16 cellular contexts compared by ENCODE assay signal in the genomic region with DNA sequence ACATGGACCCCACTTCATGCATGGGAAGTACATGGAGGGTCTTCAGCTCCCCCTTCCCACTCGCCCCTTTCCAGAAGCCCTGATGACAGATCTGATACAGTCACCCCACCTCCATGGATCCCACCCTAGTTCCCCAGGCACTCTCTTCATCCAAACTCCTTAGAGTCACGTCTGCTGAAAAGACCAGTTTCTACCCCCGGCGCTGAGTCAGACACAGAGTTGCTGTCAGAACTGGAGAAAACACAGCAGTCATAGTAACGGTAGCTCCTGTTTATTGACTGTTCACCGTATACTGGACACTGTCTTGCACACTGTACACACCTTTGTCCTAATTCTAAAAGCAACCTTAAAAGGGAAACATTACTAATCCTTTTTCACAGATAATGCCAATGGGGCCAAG. TPM values are rescaled to one million over a fixed set of nuclear protein-coding genes. Genes with fewer than 3 reads are reported as not detected.
A peak's percentile ranks its signal among the peaks of the same experiment; 100 is the strongest.
DNase-seq lines count a peak whose midpoint lies in the region; ATAC-seq and TF ChIP-seq lines count a peak whose summit lies in the region.
"Had no signal": no experiment of that assay in that cellular context is flagged by ENCODE, and none has a peak within 500 bp of the region (broad histone marks: within the 10 kb centered on the region; RNA-seq: fewer than 3 reads in every experiment).

No MANE protein-coding gene starts in this region.

- peak; percentile 4 for DNase-seq in activated CD8-positive, alpha-beta T cell treated with anti-CD3 and anti-CD28 coated beads for 36 hours
- DNase-seq in activated CD8-positive, alpha-beta T cell treated with anti-CD3 and anti-CD28 coated beads, Interleukin-2, amount 10 ng/mL, durations not matched to agents 7 days and 5 days = no peak
- DNase-seq in astrocyte of the spinal cord (ENCODE audit: low read depth, low spot score) (peak; percentile 21), HAP-1 (ENCODE audit: low spot score in 2 of 2) (no peak), NCI-H510A treated with DMSO at 0.1 percent for 48 hours (lab: John Stamatoyannopoulos, UW) (no peak), iPS-NIHi7 (ENCODE audit: extremely low spot score) (no peak)
- DNase-seq in stimulated activated CD8-positive, alpha-beta memory T cell treated with anti-CD3 and anti-CD28 coated beads, Interleukin-4, amount 100 ng/mL, for 48 hours = peak; percentile 31
- DNase-seq: activated CD4-positive, alpha-beta T cell treated with anti-CD3 and anti-CD28 coated beads, Interleukin-2, amount 10 ng/mL, durations not matched to agents 24 days and 14 days; activated gamma-delta T cell; caudate nucleus; HFFc6; mesendoderm; occipital lobe had no signal

- intact Hi-C loops in activated CD8-positive, alpha-beta T cell treated with anti-CD3 and anti-CD28 coated beads for 36 hours (cut with micrococcal nuclease) = no loop called here

- peaks cover 8% of the 10 kb centered on the region for H3K27me3 Mint-ChIP-seq in activated CD8-positive, alpha-beta T cell treated with anti-CD3 and anti-CD28 coated beads for 36 hours
- H3K27me3 Mint-ChIP-seq in activated CD8-positive, alpha-beta T cell treated with anti-CD3 and anti-CD28 coated beads, Interleukin-2, amount 10 ng/mL, durations not matched to agents 7 days and 5 days (ENCODE audit: low read depth) = peaks cover 3% of the 10 kb centered on the region

- no peaks in the 10 kb centered on the region for H3K9me3 Mint-ChIP-seq in activated CD8-positive, alpha-beta T cell treated with anti-CD3 and anti-CD28 coated beads for 36 hours
- no peaks in the 10 kb centered on the region for H3K9me3 Mint-ChIP-seq in activated CD8-positive, alpha-beta T cell treated with anti-CD3 and anti-CD28 coated beads, Interleukin-2, amount 10 ng/mL, durations not matched to agents 7 days and 5 days (ENCODE audit: insufficient read depth)
- H3K9me3 Mint-ChIP-seq: activated CD4-positive, alpha-beta T cell treated with anti-CD3 and anti-CD28 coated beads, Interleukin-2, amount 10 ng/mL, durations not matched to agents 24 days and 14 days had no signal

- TF ChIP-seq CTCF in activated CD8-positive, alpha-beta T cell treated with anti-CD3 and anti-CD28 coated beads for 36 hours (IDR thresholded peaks at IDR 0.05) = no peak
- TF ChIP-seq CTCF in astrocyte of the spinal cord (IDR thresholded peaks at IDR 0.05; ENCODE audit: low read depth, low read length) = no peak

- no peak for ATAC-seq in activated CD8-positive, alpha-beta T cell treated with anti-CD3 and anti-CD28 coated beads for 36 hours
- no peak for ATAC-seq in activated CD8-positive, alpha-beta T cell treated with anti-CD3 and anti-CD28 coated beads, Interleukin-2, amount 10 ng/mL, durations not matched to agents 7 days and 5 days
- ATAC-seq in HG03442 (IDR thresholded peaks at IDR 0.05; ENCODE audit: unreplicated experiment) = peak; percentile 67

- POLR2A ChIA-PET in activated CD8-positive, alpha-beta T cell treated with anti-CD3 and anti-CD28 coated beads for 36 hours (lab: Charles Lee) = no interaction called here
- POLR2A ChIA-PET in activated CD8-positive, alpha-beta T cell treated with anti-CD3 and anti-CD28 coated beads, Interleukin-2, amount 10 ng/mL, durations not matched to agents 7 days and 5 days (lab: Charles Lee) = no interaction called here

- in situ Hi-C loops in astrocyte of the spinal cord (cut with HindIII; ENCODE audit: low sequenced_read_pairs) (no loop called here), HAP-1 (cut with MboI; ENCODE audit: low sequenced_read_pairs) (no loop called here)

- CTCF ChIA-PET in activated CD8-positive, alpha-beta T cell treated with anti-CD3 and anti-CD28 coated beads for 36 hours (lab: Charles Lee) = no interaction called here
- CTCF ChIA-PET in activated CD8-positive, alpha-beta T cell treated with anti-CD3 and anti-CD28 coated beads, Interleukin-2, amount 10 ng/mL, durations not matched to agents 7 days and 5 days (lab: Charles Lee) = no interaction called here

- H3K27me3 ChIP-seq in HAP-1 (ENCODE audit: low read depth) = no peaks in the 10 kb centered on the region

- no peaks in the 10 kb centered on the region for H3K4me1 Mint-ChIP-seq in activated CD8-positive, alpha-beta T cell treated with anti-CD3 and anti-CD28 coated beads for 36 hours (ENCODE audit: low read depth)
- peaks cover 2% of the 10 kb centered on the region for H3K4me1 Mint-ChIP-seq in activated CD8-positive, alpha-beta T cell treated with anti-CD3 and anti-CD28 coated beads, Interleukin-2, amount 10 ng/mL, durations not matched to agents 7 days and 5 days (ENCODE audit: low read depth)

- H3K36me3 Mint-ChIP-seq in activated CD8-positive, alpha-beta T cell treated with anti-CD3 and anti-CD28 coated beads for 36 hours (ENCODE audit: low read depth) = no peaks in the 10 kb centered on the region
- H3K36me3 Mint-ChIP-seq in activated CD8-positive, alpha-beta T cell treated with anti-CD3 and anti-CD28 coated beads, Interleukin-2, amount 10 ng/mL, durations not matched to agents 7 days and 5 days (ENCODE audit: low read depth) = no peaks in the 10 kb centered on the region

- no peaks in the 10 kb centered on the region for H3K9me3 ChIP-seq in HAP-1

- H3K4me3 Mint-ChIP-seq in activated CD8-positive, alpha-beta T cell treated with anti-CD3 and anti-CD28 coated beads for 36 hours = no peak overlapping the region
- no peak overlapping the region for H3K4me3 Mint-ChIP-seq in activated CD8-positive, alpha-beta T cell treated with anti-CD3 and anti-CD28 coated beads, Interleukin-2, amount 10 ng/mL, durations not matched to agents 7 days and 5 days
- H3K4me3 Mint-ChIP-seq: activated CD4-positive, alpha-beta T cell treated with anti-CD3 and anti-CD28 coated beads, Interleukin-2, amount 10 ng/mL, durations not matched to agents 24 days and 14 days; HFFc6 had no signal

- H3K4me3 ChIP-seq in astrocyte of the spinal cord (ENCODE audit: low read depth, low read length) (no peak overlapping the region), HAP-1 (no peak overlapping the region)
- H3K4me3 ChIP-seq: skin epidermis had no signal

- no peaks in the 10 kb centered on the region for H3K36me3 ChIP-seq in HAP-1 (replicated peaks)

- H3K4me1 ChIP-seq in HAP-1 = no peaks in the 10 kb centered on the region

- H3K27ac Mint-ChIP-seq in activated CD8-positive, alpha-beta T cell treated with anti-CD3 and anti-CD28 coated beads for 36 hours = no peak overlapping the region
- no peak overlapping the region for H3K27ac Mint-ChIP-seq in activated CD8-positive, alpha-beta T cell treated with anti-CD3 and anti-CD28 coated beads, Interleukin-2, amount 10 ng/mL, durations not matched to agents 7 days and 5 days
- H3K27ac Mint-ChIP-seq: activated CD4-positive, alpha-beta T cell treated with anti-CD3 and anti-CD28 coated beads, Interleukin-2, amount 10 ng/mL, durations not matched to agents 24 days and 14 days; HFFc6 had no signal

RNA-seq across cellular contexts. Expression of a gene that starts 29.1 kb away (rescaled TPM):
- not detected for total RNA-seq in activated CD8-positive, alpha-beta T cell treated with anti-CD3 and anti-CD28 coated beads for 36 hours
- total RNA-seq in activated CD8-positive, alpha-beta T cell treated with anti-CD3 and anti-CD28 coated beads, Interleukin-2, amount 10 ng/mL, durations not matched to agents 7 days and 5 days = not detected
- total RNA-seq: activated CD4-positive, alpha-beta T cell treated with anti-CD3 and anti-CD28 coated beads, Interleukin-2, amount 10 ng/mL, durations not matched to agents 24 days and 14 days; endothelial cell of umbilical vein; HFFc6; occipital lobe had no signal

RNA-seq across cellular contexts. Expression of a gene that starts 58.5 kb away (rescaled TPM):
- not detected for total RNA-seq in activated CD8-positive, alpha-beta T cell treated with anti-CD3 and anti-CD28 coated beads for 36 hours
- not detected for total RNA-seq in activated CD8-positive, alpha-beta T cell treated with anti-CD3 and anti-CD28 coated beads, Interleukin-2, amount 10 ng/mL, durations not matched to agents 7 days and 5 days
- total RNA-seq: activated CD4-positive, alpha-beta T cell treated with anti-CD3 and anti-CD28 coated beads, Interleukin-2, amount 10 ng/mL, durations not matched to agents 24 days and 14 days; endothelial cell of umbilical vein; HFFc6; occipital lobe had no signal

Comparison
In these comparisons a context has a peak if more than half of its experiments do, and no peak if none do; other contexts are left out.
1. DNase-seq: peak in activated CD8-positive, alpha-beta T cell treated with anti-CD3 and anti-CD28 coated beads for 36 hours (single experiment), astrocyte of the spinal cord (single experiment) and stimulated activated CD8-positive, alpha-beta memory T cell treated with anti-CD3 and anti-CD28 coated beads, Interleukin-4, amount 100 ng/mL, for 48 hours (single experiment); none in activated CD8-positive, alpha-beta T cell treated with anti-CD3 and anti-CD28 coated beads, Interleukin-2, amount 10 ng/mL, durations not matched to agents 7 days and 5 days (single experiment), HAP-1 (0 of 2), NCI-H510A treated with DMSO at 0.1 percent for 48 hours (single experiment) and iPS-NIHi7 (single experiment).